1 cellular context compared by ENCODE assay signal in genomic region chr15:96330450-96331140, GRCh38.
A peak's percentile ranks its signal among the peaks of the same experiment; 100 is the strongest.
TF ChIP-seq lines count a peak whose summit lies in the region.

Gene NR2F2, plus strand, starts transcription at chr15:96330700. Its CDS starts 1,406 bp downstream, at chr15:96332106.

TF ChIP-seq in K562, 482 proteins besides CTCF, POLR2A, EP300 and RAD21 (continued from another document and continues in another):
- TF ChIP-seq ZNF592 (IDR thresholded peaks at IDR 0.05) (no peak), CREB1 (IDR thresholded peaks at IDR 0.05) (peak; percentile 31; the same call in 1 of the 2 replicates), CREB1 (CRISPR knock-in tag; IDR thresholded peaks at IDR 0.05) (no peak; the same call in 1 of the 2 replicates), ASH1L (IDR thresholded peaks at IDR 0.05; ENCODE audit: borderline replicate concordance, low read depth, partially characterized antibody) (peak; percentile 20), NRF1 (conservative IDR thresholded peaks at IDR 0.05 in 1 of 2, IDR thresholded peaks at IDR 0.05 in 1 of 2) (peak; percentile 72 to 76), SIRT6 (IDR thresholded peaks at IDR 0.05; ENCODE audit: low read depth, low read length) (no peak), SMARCA4 (IDR thresholded peaks at IDR 0.05) (peak; percentile 65; the same call in 1 of the 2 replicates), BMI1 (IDR thresholded peaks at IDR 0.05; ENCODE audit: low read length) (peak; percentile 96), NFRKB (IDR thresholded peaks at IDR 0.05; ENCODE audit: low read depth) (peak; percentile 70; the same call in 1 of the 2 replicates), GTF2B (IDR thresholded peaks at IDR 0.05; ENCODE audit: extremely low read depth, insufficient read length) (peak; percentile 46), MEIS2 (IDR thresholded peaks at IDR 0.05; ENCODE audit: partially characterized antibody) (peak; percentile 34), OTX1 (CRISPR knock-in tag; IDR thresholded peaks at IDR 0.05) (peak; percentile 88), ZNF395 (CRISPR knock-in tag; IDR thresholded peaks at IDR 0.05) (no peak), AFF4 (CRISPR knock-in tag; IDR thresholded peaks at IDR 0.05) (0 out of 2 replicates have a peak, but pooled peaks have one; percentile 55), YY1 (IDR thresholded peaks at IDR 0.05; ENCODE audit: borderline replicate concordance in 1 of 3, control insufficient read depth in 1 of 3, extremely low read depth in 1 of 3, insufficient read depth in 3 of 3, insufficient read length in 1 of 3, insufficient replicate concordance in 2 of 3, low read depth in 1 of 3, low read length in 2 of 3) (peak; percentile 57 to 89 (median 81)), HNRNPLL (IDR thresholded peaks at IDR 0.05; ENCODE audit: low read depth, low read length, poor library complexity, severe bottlenecking) (peak; percentile 81), UBTF (IDR thresholded peaks at IDR 0.05; ENCODE audit: borderline replicate concordance in 1 of 2, low read depth in 2 of 2, low read length in 2 of 2) (peak; percentile 71 to 81; a peak in 2 of 4 replicates), HMGN3 (IDR thresholded peaks at IDR 0.05; ENCODE audit: borderline replicate concordance, extremely low read depth, insufficient read length, low read depth, low read length) (peak; percentile 36), ARID1B (IDR thresholded peaks at IDR 0.05) (peak; percentile 46), RBFOX2 (IDR thresholded peaks at IDR 0.05; ENCODE audit: low read depth, low read length) (peak; percentile 75), ZNF766 (CRISPR knock-in tag; conservative IDR thresholded peaks at IDR 0.05) (no peak), CCNT2 (IDR thresholded peaks at IDR 0.05; ENCODE audit: borderline replicate concordance, extremely low read depth, insufficient read length, low read depth, low read length) (peak; percentile 91), ZNF408 (CRISPR knock-in tag; IDR thresholded peaks at IDR 0.05; ENCODE audit: low read depth) (no peak), HIVEP1 (CRISPR knock-in tag; IDR thresholded peaks at IDR 0.05) (no peak), KDM4B (IDR thresholded peaks at IDR 0.05; ENCODE audit: borderline replicate concordance in 2 of 2, low read depth in 1 of 2) (0 out of 4 replicates have a peak, but pooled peaks of 1 of the 2 experiments have one; percentile 23), TAF7 (tag; IDR thresholded peaks at IDR 0.05) (peak; percentile 58; the same call in 1 of the 2 replicates), SUPT5H (IDR thresholded peaks at IDR 0.05) (peak; percentile 86), GTF2F1 (IDR thresholded peaks at IDR 0.05; ENCODE audit: low read depth, low read length) (peak; percentile 61; the same call in 1 of the 2 replicates), TBP (optimal IDR thresholded peaks at IDR 0.05; ENCODE audit: low read depth, low read length) (peak; percentile 92), HNRNPL (IDR thresholded peaks at IDR 0.05; ENCODE audit: low read depth, low read length) (no peak), ZFP36 (IDR thresholded peaks at IDR 0.05; ENCODE audit: low read depth, low read length, partially characterized antibody) (peak; percentile 79)
- TF ChIP-seq, protein P1, sequence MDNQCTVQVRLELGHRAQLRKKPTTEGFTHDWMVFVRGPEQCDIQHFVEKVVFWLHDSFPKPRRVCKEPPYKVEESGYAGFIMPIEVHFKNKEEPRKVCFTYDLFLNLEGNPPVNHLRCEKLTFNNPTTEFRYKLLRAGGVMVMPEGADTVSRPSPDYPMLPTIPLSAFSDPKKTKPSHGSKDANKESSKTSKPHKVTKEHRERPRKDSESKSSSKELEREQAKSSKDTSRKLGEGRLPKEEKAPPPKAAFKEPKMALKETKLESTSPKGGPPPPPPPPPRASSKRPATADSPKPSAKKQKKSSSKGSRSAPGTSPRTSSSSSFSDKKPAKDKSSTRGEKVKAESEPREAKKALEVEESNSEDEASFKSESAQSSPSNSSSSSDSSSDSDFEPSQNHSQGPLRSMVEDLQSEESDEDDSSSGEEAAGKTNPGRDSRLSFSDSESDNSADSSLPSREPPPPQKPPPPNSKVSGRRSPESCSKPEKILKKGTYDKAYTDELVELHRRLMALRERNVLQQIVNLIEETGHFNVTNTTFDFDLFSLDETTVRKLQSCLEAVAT (IDR thresholded peaks at IDR 0.05) = peak; percentile 97
- TF ChIP-seq, protein P2, sequence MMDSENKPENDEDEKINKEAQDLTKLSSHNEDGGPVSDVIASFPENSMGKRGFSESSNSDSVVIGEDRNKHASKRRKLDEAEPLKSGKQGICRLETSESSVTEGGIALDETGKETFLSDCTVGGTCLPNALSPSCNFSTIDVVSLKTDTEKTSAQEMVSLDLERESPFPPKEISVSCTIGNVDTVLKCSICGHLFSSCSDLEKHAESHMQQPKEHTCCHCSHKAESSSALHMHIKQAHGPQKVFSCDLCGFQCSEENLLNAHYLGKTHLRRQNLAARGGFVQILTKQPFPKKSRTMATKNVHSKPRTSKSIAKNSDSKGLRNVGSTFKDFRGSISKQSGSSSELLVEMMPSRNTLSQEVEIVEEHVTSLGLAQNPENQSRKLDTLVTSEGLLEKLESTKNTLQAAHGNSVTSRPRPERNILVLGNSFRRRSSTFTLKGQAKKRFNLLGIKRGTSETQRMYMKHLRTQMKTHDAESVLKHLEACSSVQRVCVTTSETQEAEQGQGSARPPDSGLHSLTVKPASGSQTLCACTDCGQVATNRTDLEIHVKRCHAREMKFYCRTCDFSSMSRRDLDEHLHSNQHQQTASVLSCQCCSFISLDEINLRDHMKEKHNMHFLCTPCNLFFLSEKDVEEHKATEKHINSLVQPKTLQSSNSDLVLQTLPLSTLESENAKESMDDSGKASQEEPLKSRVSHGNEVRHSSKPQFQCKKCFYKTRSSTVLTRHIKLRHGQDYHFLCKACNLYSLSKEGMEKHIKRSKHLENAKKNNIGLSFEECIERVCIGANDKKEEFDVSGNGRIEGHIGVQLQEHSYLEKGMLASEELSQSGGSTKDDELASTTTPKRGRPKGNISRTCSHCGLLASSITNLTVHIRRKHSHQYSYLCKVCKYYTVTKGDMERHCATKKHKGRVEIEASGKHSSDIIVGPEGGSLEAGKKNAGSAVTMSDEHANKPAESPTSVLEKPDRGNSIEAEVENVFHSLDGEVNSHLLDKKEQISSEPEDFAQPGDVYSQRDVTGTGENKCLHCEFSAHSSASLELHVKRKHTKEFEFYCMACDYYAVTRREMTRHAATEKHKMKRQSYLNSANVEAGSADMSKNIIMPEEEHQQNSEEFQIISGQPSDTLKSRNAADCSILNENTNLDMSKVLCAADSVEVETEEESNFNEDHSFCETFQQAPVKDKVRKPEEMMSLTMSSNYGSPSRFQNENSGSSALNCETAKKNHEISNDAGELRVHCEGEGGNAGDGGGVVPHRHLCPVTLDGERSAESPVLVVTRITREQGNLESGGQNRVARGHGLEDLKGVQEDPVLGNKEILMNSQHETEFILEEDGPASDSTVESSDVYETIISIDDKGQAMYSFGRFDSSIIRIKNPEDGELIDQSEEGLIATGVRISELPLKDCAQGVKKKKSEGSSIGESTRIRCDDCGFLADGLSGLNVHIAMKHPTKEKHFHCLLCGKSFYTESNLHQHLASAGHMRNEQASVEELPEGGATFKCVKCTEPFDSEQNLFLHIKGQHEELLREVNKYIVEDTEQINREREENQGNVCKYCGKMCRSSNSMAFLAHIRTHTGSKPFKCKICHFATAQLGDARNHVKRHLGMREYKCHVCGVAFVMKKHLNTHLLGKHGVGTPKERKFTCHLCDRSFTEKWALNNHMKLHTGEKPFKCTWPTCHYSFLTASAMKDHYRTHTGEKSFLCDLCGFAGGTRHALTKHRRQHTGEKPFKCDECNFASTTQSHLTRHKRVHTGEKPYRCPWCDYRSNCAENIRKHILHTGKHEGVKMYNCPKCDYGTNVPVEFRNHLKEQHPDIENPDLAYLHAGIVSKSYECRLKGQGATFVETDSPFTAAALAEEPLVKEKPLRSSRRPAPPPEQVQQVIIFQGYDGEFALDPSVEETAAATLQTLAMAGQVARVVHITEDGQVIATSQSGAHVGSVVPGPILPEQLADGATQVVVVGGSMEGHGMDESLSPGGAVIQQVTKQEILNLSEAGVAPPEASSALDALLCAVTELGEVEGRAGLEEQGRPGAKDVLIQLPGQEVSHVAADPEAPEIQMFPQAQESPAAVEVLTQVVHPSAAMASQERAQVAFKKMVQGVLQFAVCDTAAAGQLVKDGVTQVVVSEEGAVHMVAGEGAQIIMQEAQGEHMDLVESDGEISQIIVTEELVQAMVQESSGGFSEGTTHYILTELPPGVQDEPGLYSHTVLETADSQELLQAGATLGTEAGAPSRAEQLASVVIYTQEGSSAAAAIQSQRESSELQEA (IDR thresholded peaks at IDR 0.05; ENCODE audit: low read depth) = peak; percentile 40; the same call in 1 of the 2 replicates
